Comparison of ENCODE assay signal across 13 cellular contexts in the genomic region with DNA sequence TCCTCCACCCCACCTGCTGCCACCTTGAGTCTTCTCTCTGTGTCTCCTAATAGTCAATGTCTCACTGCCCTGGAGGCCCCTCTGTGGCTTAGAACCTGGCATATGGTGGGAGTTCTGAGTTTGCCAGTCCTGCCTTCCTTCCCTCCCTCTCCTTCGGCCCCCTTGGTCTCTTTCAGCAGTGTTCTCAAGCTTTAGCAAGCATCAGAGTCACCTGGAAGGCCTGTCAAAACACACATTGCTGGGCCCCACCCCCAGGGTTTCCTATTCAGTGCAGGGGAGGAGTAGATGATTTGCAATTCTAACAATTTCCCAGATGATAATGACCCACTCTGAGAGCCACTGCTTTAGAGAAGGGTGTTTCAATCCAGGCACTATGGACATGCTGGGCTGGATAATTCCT. TPM values are rescaled to one million over a fixed set of nuclear protein-coding genes. Genes with fewer than 3 reads are reported as not detected.
"Had no signal": no experiment of that assay in that cellular context is flagged by ENCODE, and none has a peak within 500 bp of the region (broad histone marks: within the 10 kb centered on the region; RNA-seq: fewer than 3 reads in every experiment).

No MANE protein-coding gene starts in this region.

- H3K4me1 ChIP-seq: upper lobe of left lung had no signal

- H3K9me3 Mint-ChIP-seq: mesothelial cell of epicardium; naive B cell; stimulated activated effector memory CD8-positive, alpha-beta T cell treated with anti-CD3 and anti-CD28 coated beads, Interleukin-12 subunit alpha, Interleukin-12 subunit beta, amount 100 ng/mL, for 72 hours; T-cell had no signal

- H3K27me3 Mint-ChIP-seq: naive B cell, T-cell had no signal

- H3K4me3 Mint-ChIP-seq: mesothelial cell of epicardium; naive B cell; stimulated activated effector memory CD8-positive, alpha-beta T cell treated with anti-CD3 and anti-CD28 coated beads, Interleukin-12 subunit alpha, Interleukin-12 subunit beta, amount 100 ng/mL, for 72 hours; T-cell had no signal

- H3K9me3 ChIP-seq: upper lobe of left lung had no signal

- H3K4me3 ChIP-seq: upper lobe of left lung had no signal

- H3K36me3 ChIP-seq: upper lobe of left lung had no signal

- H3K27me3 ChIP-seq: upper lobe of left lung had no signal

- H3K27ac ChIP-seq: upper lobe of left lung had no signal

- ATAC-seq: activated CD4-positive, CD25-positive, alpha-beta regulatory T cell treated with anti-CD3 and anti-CD28 coated beads, Interleukin-2, amount 50 U/mL, for 24 hours; stimulated activated effector memory CD8-positive, alpha-beta T cell treated with anti-CD3 and anti-CD28 coated beads, Interleukin-12 subunit alpha, Interleukin-12 subunit beta, amount 100 ng/mL, for 72 hours; T-cell had no signal

- DNase-seq: activated effector memory CD4-positive, alpha-beta T cell treated with Interleukin-2 at 50 U/mL for 16 hours; activated naive CD4-positive, alpha-beta T cell treated with anti-CD3 and anti-CD28 coated beads, Interleukin-2, amount 50 U/mL, for 16 hours; hippocampal formation; naive B cell; substantia nigra; T-helper 9 cell had no signal

- H3K36me3 Mint-ChIP-seq: mesothelial cell of epicardium; naive B cell; stimulated activated effector memory CD8-positive, alpha-beta T cell treated with anti-CD3 and anti-CD28 coated beads, Interleukin-12 subunit alpha, Interleukin-12 subunit beta, amount 100 ng/mL, for 72 hours; T-cell had no signal

- H3K27ac Mint-ChIP-seq: mesothelial cell of epicardium; stimulated activated effector memory CD8-positive, alpha-beta T cell treated with anti-CD3 and anti-CD28 coated beads, Interleukin-12 subunit alpha, Interleukin-12 subunit beta, amount 100 ng/mL, for 72 hours; T-cell had no signal

- H3K4me1 Mint-ChIP-seq: stimulated activated effector memory CD8-positive, alpha-beta T cell treated with anti-CD3 and anti-CD28 coated beads, Interleukin-12 subunit alpha, Interleukin-12 subunit beta, amount 100 ng/mL, for 72 hours; T-cell had no signal

RNA-seq across cellular contexts. Expression of a gene that starts 47.8 kb away (rescaled TPM):
- total RNA-seq: cardiac septum, kidney epithelial cell, mesothelial cell of epicardium, T-cell, upper lobe of left lung had no signal
